In the genomic region with DNA sequence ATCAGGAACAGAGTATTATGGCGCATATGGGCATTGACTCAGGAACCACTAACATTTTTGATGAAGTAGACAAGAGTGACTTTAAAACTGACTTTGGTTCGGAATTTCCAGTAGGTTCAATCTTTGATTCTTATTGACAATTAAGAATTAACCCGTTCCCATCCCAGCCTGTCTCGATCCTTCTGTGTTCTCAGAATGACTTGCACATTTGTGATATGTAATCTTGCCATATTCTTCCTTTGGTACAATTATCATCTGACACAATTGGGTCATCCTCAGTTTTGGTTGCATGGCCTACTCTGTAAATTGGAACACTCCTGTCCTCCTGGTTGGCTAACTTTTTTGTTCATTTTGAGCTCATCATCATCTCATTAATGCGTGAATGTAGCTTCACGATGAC, we compare ENCODE assay signal across 1 cellular context.
TF ChIP-seq lines count a peak whose summit lies in the region.

No MANE protein-coding gene starts in this region.

TF ChIP-seq in GM23338, 12 proteins besides CTCF, POLR2A, EP300 and RAD21 (continued from another document):
- TF ChIP-seq, protein P1, sequence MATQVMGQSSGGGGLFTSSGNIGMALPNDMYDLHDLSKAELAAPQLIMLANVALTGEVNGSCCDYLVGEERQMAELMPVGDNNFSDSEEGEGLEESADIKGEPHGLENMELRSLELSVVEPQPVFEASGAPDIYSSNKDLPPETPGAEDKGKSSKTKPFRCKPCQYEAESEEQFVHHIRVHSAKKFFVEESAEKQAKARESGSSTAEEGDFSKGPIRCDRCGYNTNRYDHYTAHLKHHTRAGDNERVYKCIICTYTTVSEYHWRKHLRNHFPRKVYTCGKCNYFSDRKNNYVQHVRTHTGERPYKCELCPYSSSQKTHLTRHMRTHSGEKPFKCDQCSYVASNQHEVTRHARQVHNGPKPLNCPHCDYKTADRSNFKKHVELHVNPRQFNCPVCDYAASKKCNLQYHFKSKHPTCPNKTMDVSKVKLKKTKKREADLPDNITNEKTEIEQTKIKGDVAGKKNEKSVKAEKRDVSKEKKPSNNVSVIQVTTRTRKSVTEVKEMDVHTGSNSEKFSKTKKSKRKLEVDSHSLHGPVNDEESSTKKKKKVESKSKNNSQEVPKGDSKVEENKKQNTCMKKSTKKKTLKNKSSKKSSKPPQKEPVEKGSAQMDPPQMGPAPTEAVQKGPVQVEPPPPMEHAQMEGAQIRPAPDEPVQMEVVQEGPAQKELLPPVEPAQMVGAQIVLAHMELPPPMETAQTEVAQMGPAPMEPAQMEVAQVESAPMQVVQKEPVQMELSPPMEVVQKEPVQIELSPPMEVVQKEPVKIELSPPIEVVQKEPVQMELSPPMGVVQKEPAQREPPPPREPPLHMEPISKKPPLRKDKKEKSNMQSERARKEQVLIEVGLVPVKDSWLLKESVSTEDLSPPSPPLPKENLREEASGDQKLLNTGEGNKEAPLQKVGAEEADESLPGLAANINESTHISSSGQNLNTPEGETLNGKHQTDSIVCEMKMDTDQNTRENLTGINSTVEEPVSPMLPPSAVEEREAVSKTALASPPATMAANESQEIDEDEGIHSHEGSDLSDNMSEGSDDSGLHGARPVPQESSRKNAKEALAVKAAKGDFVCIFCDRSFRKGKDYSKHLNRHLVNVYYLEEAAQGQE (IDR thresholded peaks at IDR 0.05; ENCODE audit: unreplicated experiment), result no peak
- TF ChIP-seq NANOG (IDR thresholded peaks at IDR 0.05; ENCODE audit: borderline replicate concordance) (no peak), ZNF114 (CRISPR knock-in tag; IDR thresholded peaks at IDR 0.05) (no peak), EZH2phosphoT487 (IDR thresholded peaks at IDR 0.05; ENCODE audit: unreplicated experiment) (no peak), STAT1 (IDR thresholded peaks at IDR 0.05; ENCODE audit: unreplicated experiment) (no peak), EZH2 (IDR thresholded peaks at IDR 0.05; ENCODE audit: low read depth, unreplicated experiment) (no peak), POLR2AphosphoS5 (IDR thresholded peaks at IDR 0.05; ENCODE audit: low read depth) (no peak), CREB1 (CRISPR knock-in tag; IDR thresholded peaks at IDR 0.05; ENCODE audit: low read depth) (no peak), ZNF331 (CRISPR knock-in tag; IDR thresholded peaks at IDR 0.05; ENCODE audit: low read depth) (no peak)
- TF ChIP-seq, protein P2, sequence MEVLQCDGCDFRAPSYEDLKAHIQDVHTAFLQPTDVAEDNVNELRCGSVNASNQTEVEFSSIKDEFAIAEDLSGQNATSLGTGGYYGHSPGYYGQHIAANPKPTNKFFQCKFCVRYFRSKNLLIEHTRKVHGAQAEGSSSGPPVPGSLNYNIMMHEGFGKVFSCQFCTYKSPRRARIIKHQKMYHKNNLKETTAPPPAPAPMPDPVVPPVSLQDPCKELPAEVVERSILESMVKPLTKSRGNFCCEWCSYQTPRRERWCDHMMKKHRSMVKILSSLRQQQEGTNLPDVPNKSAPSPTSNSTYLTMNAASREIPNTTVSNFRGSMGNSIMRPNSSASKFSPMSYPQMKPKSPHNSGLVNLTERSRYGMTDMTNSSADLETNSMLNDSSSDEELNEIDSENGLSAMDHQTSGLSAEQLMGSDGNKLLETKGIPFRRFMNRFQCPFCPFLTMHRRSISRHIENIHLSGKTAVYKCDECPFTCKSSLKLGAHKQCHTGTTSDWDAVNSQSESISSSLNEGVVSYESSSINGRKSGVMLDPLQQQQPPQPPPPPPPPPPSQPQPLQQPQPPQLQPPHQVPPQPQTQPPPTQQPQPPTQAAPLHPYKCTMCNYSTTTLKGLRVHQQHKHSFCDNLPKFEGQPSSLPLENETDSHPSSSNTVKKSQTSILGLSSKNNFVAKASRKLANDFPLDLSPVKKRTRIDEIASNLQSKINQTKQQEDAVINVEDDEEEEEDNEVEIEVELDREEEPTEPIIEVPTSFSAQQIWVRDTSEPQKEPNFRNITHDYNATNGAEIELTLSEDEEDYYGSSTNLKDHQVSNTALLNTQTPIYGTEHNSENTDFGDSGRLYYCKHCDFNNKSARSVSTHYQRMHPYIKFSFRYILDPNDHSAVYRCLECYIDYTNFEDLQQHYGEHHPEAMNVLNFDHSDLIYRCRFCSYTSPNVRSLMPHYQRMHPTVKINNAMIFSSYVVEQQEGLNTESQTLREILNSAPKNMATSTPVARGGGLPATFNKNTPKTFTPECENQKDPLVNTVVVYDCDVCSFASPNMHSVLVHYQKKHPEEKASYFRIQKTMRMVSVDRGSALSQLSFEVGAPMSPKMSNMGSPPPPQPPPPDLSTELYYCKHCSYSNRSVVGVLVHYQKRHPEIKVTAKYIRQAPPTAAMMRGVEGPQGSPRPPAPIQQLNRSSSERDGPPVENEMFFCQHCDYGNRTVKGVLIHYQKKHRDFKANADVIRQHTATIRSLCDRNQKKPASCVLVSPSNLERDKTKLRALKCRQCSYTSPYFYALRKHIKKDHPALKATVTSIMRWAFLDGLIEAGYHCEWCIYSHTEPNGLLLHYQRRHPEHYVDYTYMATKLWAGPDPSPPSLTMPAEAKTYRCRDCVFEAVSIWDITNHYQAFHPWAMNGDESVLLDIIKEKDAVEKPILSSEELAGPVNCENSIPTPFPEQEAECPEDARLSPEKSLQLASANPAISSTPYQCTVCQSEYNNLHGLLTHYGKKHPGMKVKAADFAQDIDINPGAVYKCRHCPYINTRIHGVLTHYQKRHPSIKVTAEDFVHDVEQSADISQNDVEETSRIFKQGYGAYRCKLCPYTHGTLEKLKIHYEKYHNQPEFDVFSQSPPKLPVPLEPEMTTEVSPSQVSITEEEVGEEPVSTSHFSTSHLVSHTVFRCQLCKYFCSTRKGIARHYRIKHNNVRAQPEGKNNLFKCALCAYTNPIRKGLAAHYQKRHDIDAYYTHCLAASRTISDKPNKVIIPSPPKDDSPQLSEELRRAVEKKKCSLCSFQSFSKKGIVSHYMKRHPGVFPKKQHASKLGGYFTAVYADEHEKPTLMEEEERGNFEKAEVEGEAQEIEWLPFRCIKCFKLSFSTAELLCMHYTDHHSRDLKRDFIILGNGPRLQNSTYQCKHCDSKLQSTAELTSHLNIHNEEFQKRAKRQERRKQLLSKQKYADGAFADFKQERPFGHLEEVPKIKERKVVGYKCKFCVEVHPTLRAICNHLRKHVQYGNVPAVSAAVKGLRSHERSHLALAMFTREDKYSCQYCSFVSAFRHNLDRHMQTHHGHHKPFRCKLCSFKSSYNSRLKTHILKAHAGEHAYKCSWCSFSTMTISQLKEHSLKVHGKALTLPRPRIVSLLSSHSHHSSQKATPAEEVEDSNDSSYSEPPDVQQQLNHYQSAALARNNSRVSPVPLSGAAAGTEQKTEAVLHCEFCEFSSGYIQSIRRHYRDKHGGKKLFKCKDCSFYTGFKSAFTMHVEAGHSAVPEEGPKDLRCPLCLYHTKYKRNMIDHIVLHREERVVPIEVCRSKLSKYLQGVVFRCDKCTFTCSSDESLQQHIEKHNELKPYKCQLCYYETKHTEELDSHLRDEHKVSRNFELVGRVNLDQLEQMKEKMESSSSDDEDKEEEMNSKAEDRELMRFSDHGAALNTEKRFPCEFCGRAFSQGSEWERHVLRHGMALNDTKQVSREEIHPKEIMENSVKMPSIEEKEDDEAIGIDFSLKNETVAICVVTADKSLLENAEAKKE (CRISPR knock-in tag; IDR thresholded peaks at IDR 0.05), result no peak
